Comparison of ENCODE assay signal across 21 cellular contexts in genomic region chrY:12615732-12616450, GRCh38.
"Had no signal": no experiment of that assay in that cellular context is flagged by ENCODE, and none has a peak within 500 bp of the region (broad histone marks: within the 10 kb centered on the region; RNA-seq: fewer than 3 reads in every experiment).

No MANE protein-coding gene starts in this region.

- DNase-seq: activated CD4-positive, alpha-beta T cell treated with anti-CD3 and anti-CD28 coated beads for 4 hours; activated CD8-positive, alpha-beta memory T cell treated with anti-CD3 and anti-CD28 coated beads, Interleukin-2, amount 50 U/mL, for 4 hours; activated CD8-positive, alpha-beta T cell treated with anti-CD3 and anti-CD28 coated beads for 36 hours; activated effector memory CD4-positive, alpha-beta T cell treated with Interleukin-2 at 50 U/mL for 16 hours; activated naive CD4-positive, alpha-beta T cell treated with Interleukin-2 at 50 U/mL for 16 hours; activated naive CD8-positive, alpha-beta T cell treated with anti-CD3 and anti-CD28 coated beads, Interleukin-2, amount 50 U/mL, for 24 hours; amniotic stem cell; body of pancreas; central memory CD4-positive, alpha-beta T cell; MV-4-11; NCI-H1092 treated with DMSO at 0.1 percent for 48 hours; NCI-H1417 treated with DMSO at 0.1 percent for 48 hours; NCI-H1694; NCI-H2029; NCI-H345; NCI-H510A; NCI-H526 treated with DMSO at 0.1 percent for 48 hours; Peyer's patch; SHP77 had no signal

- H3K4me3 ChIP-seq: ascending aorta, body of pancreas, Peyer's patch, SJSA1 had no signal
